In genomic region chr10:4992564-4992963, GRCh38 we compare ENCODE assay signal across 2 cellular contexts. TPM values are rescaled to one million over a fixed set of nuclear protein-coding genes. Genes with fewer than 3 reads are reported as not detected.
"Had no signal": no experiment of that assay in that cellular context is flagged by ENCODE, and none has a peak within 500 bp of the region (broad histone marks: within the 10 kb centered on the region; RNA-seq: fewer than 3 reads in every experiment).

No MANE protein-coding gene starts in this region.

RNA-seq across cellular contexts. Expression of gene AKR1C2, which starts 11.1 kb away (rescaled TPM):
- polyA plus RNA-seq: immature natural killer cell; naive thymus-derived CD4-positive, alpha-beta T cell had no signal

RNA-seq across cellular contexts. Expression of gene AKR1C1, which starts 29.3 kb away (rescaled TPM):
- polyA plus RNA-seq: immature natural killer cell; naive thymus-derived CD4-positive, alpha-beta T cell had no signal
